In genomic region chr12:66851134-66851533, GRCh38 we compare ENCODE assay signal across 20 cellular contexts.
"Had no signal": no experiment of that assay in that cellular context is flagged by ENCODE, and none has a peak within 500 bp of the region (broad histone marks: within the 10 kb centered on the region; RNA-seq: fewer than 3 reads in every experiment).

No MANE protein-coding gene starts in this region.

- H3K4me3 Mint-ChIP-seq: brain; central memory CD8-positive, alpha-beta T cell; neural progenitor cell; stimulated activated naive CD8-positive, alpha-beta T cell treated with anti-CD3 and anti-CD28 coated beads, Interleukin-15, Interleukin-2, amounts not matched to agents 100 ng/mL and 50 ng/mL, for 24 hours had no signal

- H2AFZ ChIP-seq: neural progenitor cell had no signal

- H3K36me3 Mint-ChIP-seq: activated naive CD4-positive, alpha-beta T cell treated with anti-CD3 and anti-CD28 coated beads, Interleukin-2, amount 50 U/mL, for 72 hours; brain; neural progenitor cell had no signal

- DNase-seq: activated CD4-positive, alpha-beta T cell treated with anti-CD3 and anti-CD28 coated beads, Interleukin-2, amount 50 U/mL, for 4 hours; activated CD4-positive, CD25-positive, alpha-beta regulatory T cell treated with anti-CD3 and anti-CD28 coated beads, Interleukin-2, amount 50 U/mL, for 72 hours; activated effector memory CD4-positive, alpha-beta T cell treated with Interleukin-2 at 50 U/mL for 16 hours; activated T-cell treated with anti-CD3 and anti-CD28 coated beads, Interleukin-2, amount 50 U/mL, for 1 hour; amniotic stem cell; cortex of kidney; effector memory CD4-positive, alpha-beta T cell; heart left ventricle; islet precursor cell; mesenchymal stem cell; ovary; sigmoid colon; stimulated activated CD4-positive, alpha-beta T cell treated with anti-CD3 and anti-CD28 coated beads, Interleukin-2, amount 100 ng/mL, for 24 hours; upper lobe of left lung had no signal

- H3K36me3 ChIP-seq: heart left ventricle, neural progenitor cell, ovary, sigmoid colon, upper lobe of left lung had no signal

- H3K27me3 Mint-ChIP-seq: brain; stimulated activated naive CD8-positive, alpha-beta T cell treated with anti-CD3 and anti-CD28 coated beads, Interleukin-15, Interleukin-2, amounts not matched to agents 100 ng/mL and 50 ng/mL, for 24 hours had no signal

- H3K9ac ChIP-seq: neural progenitor cell had no signal

- H3K4me1 ChIP-seq: heart left ventricle, neural progenitor cell, upper lobe of left lung had no signal

- H3K4me1 Mint-ChIP-seq: central memory CD8-positive, alpha-beta T cell; neural progenitor cell had no signal

- H3K27ac Mint-ChIP-seq: activated naive CD4-positive, alpha-beta T cell treated with anti-CD3 and anti-CD28 coated beads, Interleukin-2, amount 50 U/mL, for 72 hours; neural progenitor cell; stimulated activated naive CD8-positive, alpha-beta T cell treated with anti-CD3 and anti-CD28 coated beads, Interleukin-15, Interleukin-2, amounts not matched to agents 100 ng/mL and 50 ng/mL, for 24 hours had no signal

- H3K27me3 ChIP-seq: heart left ventricle, neural progenitor cell, ovary, sigmoid colon, upper lobe of left lung had no signal

- H3K4me3 ChIP-seq: heart left ventricle, neural progenitor cell, ovary, sigmoid colon, upper lobe of left lung had no signal

- H3K4me2 ChIP-seq: neural progenitor cell had no signal

- H3K27ac ChIP-seq: heart left ventricle, neural progenitor cell, ovary, sigmoid colon, upper lobe of left lung had no signal

- H3K9me3 ChIP-seq: heart left ventricle, ovary, sigmoid colon, upper lobe of left lung had no signal

- ATAC-seq: activated naive CD4-positive, alpha-beta T cell treated with anti-CD3 and anti-CD28 coated beads, Interleukin-2, amount 50 U/mL, for 72 hours; heart left ventricle; left lobe of liver had no signal

- H3K9me3 Mint-ChIP-seq: central memory CD8-positive, alpha-beta T cell; neural progenitor cell; stimulated activated naive CD8-positive, alpha-beta T cell treated with anti-CD3 and anti-CD28 coated beads, Interleukin-15, Interleukin-2, amounts not matched to agents 100 ng/mL and 50 ng/mL, for 24 hours had no signal
